In the genomic region with DNA sequence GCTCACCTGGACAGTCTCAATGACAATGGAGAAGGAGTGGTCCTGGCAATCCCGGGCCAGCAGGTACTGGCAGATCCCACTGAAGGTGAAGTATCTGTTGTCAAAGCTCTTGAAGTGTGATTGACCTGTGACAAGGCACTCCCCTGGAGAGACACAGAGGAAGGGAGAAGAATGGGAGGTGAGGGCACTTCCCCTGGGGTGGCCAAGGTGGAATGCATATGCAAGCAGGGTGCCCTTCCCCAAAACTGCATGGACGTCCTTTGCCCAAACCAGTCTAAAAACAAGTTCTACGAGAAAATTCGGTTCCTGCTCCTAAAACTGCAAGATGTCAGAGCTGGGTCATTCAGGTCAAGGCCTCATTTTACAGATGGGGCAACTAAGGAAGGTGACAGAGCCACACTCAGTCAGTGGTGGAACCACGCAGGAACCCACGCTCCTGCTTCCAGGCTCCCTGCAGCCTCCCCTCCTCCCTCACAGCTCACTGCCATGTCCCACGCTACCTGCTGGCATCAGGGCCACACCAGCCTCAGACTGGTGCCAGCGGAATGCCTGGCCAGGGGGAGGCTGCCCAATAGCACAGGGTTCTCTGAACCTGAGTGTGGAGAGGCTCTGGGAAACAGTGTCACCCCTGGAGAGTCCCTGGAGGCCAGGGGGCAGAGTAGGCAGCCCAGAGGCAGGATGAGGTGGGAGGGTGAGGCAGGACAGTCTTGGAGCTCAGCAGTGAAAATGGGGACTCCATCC, we compare ENCODE assay signal across 13 cellular contexts. TPM values are rescaled to one million over a fixed set of nuclear protein-coding genes. Genes with fewer than 3 reads are reported as not detected.
"Had no signal": no experiment of that assay in that cellular context is flagged by ENCODE, and none has a peak within 500 bp of the region (broad histone marks: within the 10 kb centered on the region; RNA-seq: fewer than 3 reads in every experiment).

No MANE protein-coding gene starts in this region.

- DNase-seq: activated CD4-positive, alpha-beta T cell treated with anti-CD3 and anti-CD28 coated beads, Interleukin-2, amount 50 U/mL, for 48 hours; activated naive CD4-positive, alpha-beta T cell treated with Interleukin-2 at 50 U/mL for 16 hours; brain microvascular endothelial cell; cortex of kidney; effector memory CD8-positive, alpha-beta T cell; left cardiac atrium; naive B cell; WERI-Rb-1 had no signal

- H3K27me3 ChIP-seq: brain microvascular endothelial cell had no signal

- H3K36me3 ChIP-seq: brain microvascular endothelial cell, WERI-Rb-1 had no signal

- ATAC-seq: activated T-helper 17 cell treated with anti-CD3 and anti-CD28 coated beads, Interleukin-2, amount 50 U/mL, for 72 hours; effector memory CD8-positive, alpha-beta T cell; left cardiac atrium; stimulated activated effector memory CD8-positive, alpha-beta T cell treated with anti-CD3 and anti-CD28 coated beads, Interleukin-12 subunit alpha, Interleukin-12 subunit beta, amount 100 ng/mL, for 72 hours had no signal

- H3K4me3 ChIP-seq: lung had no signal

- H3K27ac ChIP-seq: brain microvascular endothelial cell, epithelial cell of prostate, WERI-Rb-1 had no signal

RNA-seq across cellular contexts. Expression of a gene that starts 59.2 kb away (rescaled TPM):
- total RNA-seq: T-helper 1 cell treated with Interleukin-12 subunit alpha and Interleukin-12 subunit beta and Interleukin-4 antibody, amounts not matched to agents 30 ng/mL and 1 ng/mL, for 36 hours had no signal
